ENCODE assay signal across 8 cellular contexts in the genomic region with DNA sequence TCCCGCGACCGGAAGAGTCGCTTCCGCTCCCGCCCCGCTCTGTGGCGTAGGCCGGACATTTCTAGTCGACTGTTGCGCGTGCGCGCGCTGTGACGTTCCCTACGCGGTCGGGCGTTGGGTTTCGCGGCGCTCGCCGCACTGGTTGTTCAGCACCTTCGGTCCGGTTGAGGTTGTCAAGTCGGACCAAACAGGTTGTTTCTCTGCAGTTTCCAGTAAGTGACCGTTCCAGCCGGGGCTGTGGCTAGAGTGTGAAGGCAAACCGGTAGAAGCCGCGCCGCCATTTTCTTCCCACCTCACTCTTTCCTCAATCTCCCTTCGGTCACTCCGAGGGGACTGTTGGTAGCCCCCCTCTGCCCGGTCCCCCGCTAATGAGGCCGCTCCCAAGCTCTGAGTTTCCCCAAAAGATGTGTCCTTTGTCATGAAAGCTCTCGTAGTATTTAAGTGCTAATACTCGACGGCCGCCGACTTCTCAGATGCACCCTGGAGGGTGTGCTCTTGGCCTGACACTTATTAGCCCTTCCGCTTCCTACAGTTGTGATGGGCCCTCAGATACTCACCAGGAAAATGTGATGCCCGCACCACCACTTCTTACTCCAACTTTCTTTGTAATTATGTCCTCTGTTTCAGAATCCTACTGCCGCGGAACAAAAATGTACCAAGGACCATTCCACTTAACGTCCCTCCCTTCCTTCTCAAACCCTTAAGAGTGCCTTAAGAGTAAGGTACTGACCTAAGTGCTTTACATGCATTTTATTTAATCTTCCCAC. TPM values are rescaled to one million over a fixed set of nuclear protein-coding genes. Genes with fewer than 3 reads are reported as not detected.
A peak's percentile ranks its signal among the peaks of the same experiment; 100 is the strongest.
DNase-seq lines count a peak whose midpoint lies in the region; ATAC-seq and TF ChIP-seq lines count a peak whose summit lies in the region.

No MANE protein-coding gene starts in this region.

- H3K4me3 Mint-ChIP-seq in IgD-negative memory B cell (peak overlapping the region; percentile 94 to 98 (median 96)), naive B cell (peak overlapping the region; percentile 92 to 99 (median 98))

- no peaks in the 10 kb centered on the region for H3K36me3 ChIP-seq in fibroblast of lung (ENCODE audit: control insufficient read depth, insufficient read depth, low read length)

- peak overlapping the region; percentile 97 for H3K9ac ChIP-seq in fibroblast of lung (ENCODE audit: insufficient read depth, low read length)

- H3K27ac ChIP-seq in fibroblast of lung (ENCODE audit: insufficient read depth, low read length) = peak overlapping the region; percentile 99

- ATAC-seq in GM21619 (IDR thresholded peaks at IDR 0.05; ENCODE audit: unreplicated experiment) = peak; percentile 97
- ATAC-seq in naive B cell (ENCODE audit: low read depth in 2 of 2) = peak; percentile 95 to 96

- no peaks in the 10 kb centered on the region for H3K9me3 ChIP-seq in fibroblast of lung (ENCODE audit: control insufficient read depth, insufficient read depth, low read depth, low read length)

- peak; percentile 90 for DNase-seq in DMS53 treated with DMSO at 0.1 percent for 48 hours (lab: John Stamatoyannopoulos, UW; ENCODE audit: unreplicated experiment)
- peak; percentile 95 for DNase-seq in RKO (ENCODE audit: low spot score)
- peak; percentile 60 to 63 for DNase-seq in activated T-helper 1 cell treated with anti-CD3 and anti-CD28 coated beads, Interleukin-2, amount 50 U/mL, for 16 hours (ENCODE audit: low read depth in 1 of 2, low spot score in 1 of 2)
- peak; percentile 94 for DNase-seq in fibroblast of lung (ENCODE audit: low read depth in 2 of 2)
- peak; percentile 78 for DNase-seq in naive B cell
- peak; percentile 72 to 77 for DNase-seq in stimulated activated CD8-positive, alpha-beta memory T cell treated with anti-CD3 and anti-CD28 coated beads, Interleukin-7, amount 100 ng/mL, for 48 hours (ENCODE audit: extremely low read depth in 1 of 2, low read depth in 1 of 2)

- H4K20me1 ChIP-seq in fibroblast of lung (ENCODE audit: control insufficient read depth, extremely low read depth, insufficient read depth, low read length) = no peaks in the 10 kb centered on the region

- H3K27ac Mint-ChIP-seq in IgD-negative memory B cell (peak overlapping the region; percentile 97 to 100 (median 99)), naive B cell (peak overlapping the region; percentile 97 to 100 (median 99))

- H3K36me3 Mint-ChIP-seq in IgD-negative memory B cell = no peaks in the 10 kb centered on the region
- H3K36me3 Mint-ChIP-seq in naive B cell = peaks cover 0 to 1% of the 10 kb centered on the region in 2 donors

- H2AFZ ChIP-seq in fibroblast of lung (ENCODE audit: low read length) = peak overlapping the region; percentile 96

- H3K4me2 ChIP-seq in fibroblast of lung (ENCODE audit: extremely low read depth, insufficient read depth, low read length) = peak overlapping the region; percentile 96

- TF ChIP-seq CTCF in fibroblast of lung (conservative IDR thresholded peaks at IDR 0.05 in 1 of 2, IDR thresholded peaks at IDR 0.05 in 1 of 2; ENCODE audit: low read depth in 1 of 2, low read length in 2 of 2) = no peak

- peak overlapping the region; percentile 69 to 85 (median 82) for H3K4me3 ChIP-seq in fibroblast of lung (replicated peaks in 1 of 4; ENCODE audit: control extremely low read depth in 1 of 4, insufficient read depth in 1 of 4, low read depth in 3 of 4, low read length in 4 of 4)

- no peaks in the 10 kb centered on the region for H3K4me1 ChIP-seq in fibroblast of lung (ENCODE audit: control insufficient read depth, extremely low read depth, insufficient read depth, low read length)

- no peaks in the 10 kb centered on the region for H3K27me3 ChIP-seq in fibroblast of lung (ENCODE audit: control insufficient read depth, insufficient read depth, low read length)

- no peaks in the 10 kb centered on the region for H3K27me3 Mint-ChIP-seq in IgD-negative memory B cell
- no peaks in the 10 kb centered on the region for H3K27me3 Mint-ChIP-seq in naive B cell

- H3K79me2 ChIP-seq in fibroblast of lung (ENCODE audit: control insufficient read depth, insufficient read depth, low read length) = no peaks in the 10 kb centered on the region

- H3K9me3 Mint-ChIP-seq in IgD-negative memory B cell = no peaks in the 10 kb centered on the region
- no peaks in the 10 kb centered on the region for H3K9me3 Mint-ChIP-seq in naive B cell

- peaks cover 17 to 36% (median 23%) of the 10 kb centered on the region in 3 donors for H3K4me1 Mint-ChIP-seq in IgD-negative memory B cell
- peaks cover 20 to 30% (median 29%) of the 10 kb centered on the region in 3 donors for H3K4me1 Mint-ChIP-seq in naive B cell

RNA-seq across cellular contexts. Expression of a gene that starts 56.3 kb away (rescaled TPM):
- polyA plus RNA-seq in IgD-negative memory B cell (78.6 TPM), fibroblast of lung (8.6 and 20.9 TPM in 2 replicates), naive B cell (ENCODE audit: low read depth in 6 of 6) (100 to 1,000 TPM in 1 of 6 donors, 10 to 100 TPM in 5; 41.1 to 105 (median 80.3) TPM)
- total RNA-seq in fibroblast of lung = 12.1 and 13.5 TPM in 2 replicates
- polyA plus RNA-seq in fibroblast of lung (2012) = 4.4 and 11.7 TPM in 2 replicates
- polyA minus RNA-seq in fibroblast of lung (ENCODE audit: low replicate concordance) = 10.4 and 23.1 TPM in 2 replicates

Comparison
In these comparisons a context has a peak if more than half of its experiments do, and no peak if none do; other contexts are left out.
1. Peak in every context shown above with its lines: DNase-seq, ATAC-seq, H3K4me3 ChIP-seq and H3K27ac ChIP-seq.